ENCODE assay signal across 7 cellular contexts in genomic region chr14:35332517-35333346, GRCh38. TPM values are rescaled to one million over a fixed set of nuclear protein-coding genes. Genes with fewer than 3 reads are reported as not detected.
DNase-seq lines count a peak whose midpoint lies in the region; ATAC-seq and TF ChIP-seq lines count a peak whose summit lies in the region.

No MANE protein-coding gene starts in this region.

- H2AFZ ChIP-seq in OCI-LY7 (ENCODE audit: low read length), result no peak overlapping the region

- no peak for TF ChIP-seq CTCF in suprapubic skin (IDR thresholded peaks at IDR 0.05)
- no peak for TF ChIP-seq CTCF in OCI-LY7 (conservative IDR thresholded peaks at IDR 0.05; ENCODE audit: low read length)
- TF ChIP-seq CTCF in ovary (IDR thresholded peaks at IDR 0.05), result no peak

- no peaks in the 10 kb centered on the region for H3K27me3 ChIP-seq in suprapubic skin
- no peaks in the 10 kb centered on the region for H3K27me3 ChIP-seq in ovary

- H3K36me3 ChIP-seq in suprapubic skin, result no peaks in the 10 kb centered on the region
- no peaks in the 10 kb centered on the region for H3K36me3 ChIP-seq in OCI-LY7 (ENCODE audit: insufficient read depth, low read length)
- H3K36me3 ChIP-seq in ovary, result no peaks in the 10 kb centered on the region

- H4K20me1 ChIP-seq in OCI-LY7 (ENCODE audit: insufficient read depth, low read length), result no peaks in the 10 kb centered on the region

- peaks cover 63% of the 10 kb centered on the region for H3K4me1 ChIP-seq in suprapubic skin
- H3K4me1 ChIP-seq in OCI-LY7 (ENCODE audit: insufficient read depth, low read length, poor library complexity, severe bottlenecking), result no peaks in the 10 kb centered on the region
- H3K4me1 ChIP-seq in ovary (ENCODE audit: insufficient read depth), result peaks cover 24% of the 10 kb centered on the region

- H3K9me2 ChIP-seq in OCI-LY7 (ENCODE audit: insufficient read depth, low read length), result no peaks in the 10 kb centered on the region

- no peaks in the 10 kb centered on the region for H3K9me3 ChIP-seq in suprapubic skin
- H3K9me3 ChIP-seq in OCI-LY7 (ENCODE audit: low read length), result no peaks in the 10 kb centered on the region
- H3K9me3 ChIP-seq in ovary, result no peaks in the 10 kb centered on the region

- H3K79me2 ChIP-seq in OCI-LY7 (ENCODE audit: insufficient read depth, low read depth, low read length), result no peaks in the 10 kb centered on the region

- TF ChIP-seq POLR2A in suprapubic skin (IDR thresholded peaks at IDR 0.05) (no peak), ovary (IDR thresholded peaks at IDR 0.05) (no peak)

- H3K4me3 ChIP-seq in suprapubic skin (no peak overlapping the region), OCI-LY7 (ENCODE audit: low read depth, low read length, poor library complexity, severe bottlenecking) (no peak overlapping the region), ovary (no peak overlapping the region)

- CTCF ChIA-PET in OCI-LY7 (lab: Charles Lee; ENCODE audit: unreplicated experiment), result no interaction called here

- no peak for TF ChIP-seq EP300 in suprapubic skin (IDR thresholded peaks at IDR 0.05)
- TF ChIP-seq EP300 in ovary (IDR thresholded peaks at IDR 0.05), result no peak

- DNase-seq in NCI-H226 (peak; percentile 57), left colon (peak; percentile 76 to 81), suprapubic skin (ENCODE audit: low spot score in 2 of 2) (no peak), OCI-LY7 (ENCODE audit: low spot score) (no peak), ovary (no peak)
- DNase-seq in activated effector memory CD4-positive, alpha-beta T cell treated with anti-CD3 and anti-CD28 coated beads, Interleukin-2, amount 50 U/mL, for 16 hours, result peak; percentile 74

- POLR2A ChIA-PET in OCI-LY7 (lab: Charles Lee), result interaction anchor here (0.5 to 0.8 kb wide), 2 partner anchors 10 to 374 kb away, joined by 3 to 4 read pairs; no protein-coding TSS in a partner anchor

- ATAC-seq in GM19395 (IDR thresholded peaks at IDR 0.05; ENCODE audit: unreplicated experiment) (peak; percentile 46), left colon (peak; percentile 29)

- intact Hi-C loops in left colon (cut with DNase I, micrococcal nuclease) (no loop called here), OCI-LY7 (cut with micrococcal nuclease; ENCODE audit: unreplicated experiment) (no loop called here), ovary (cut with DNase I) (loop anchor here in 1 of 4 donors (10.0 kb wide), 1 partner anchor 118 kb away; no protein-coding TSS in a partner anchor)

- WGBS in suprapubic skin, result 43% methylated on average over 12 of the region's 12 CpGs
- WGBS in ovary, 3 donors, result 83 to 86% (median 85%) methylated on average over 12 of the region's 12 CpGs

- no peak overlapping the region for H3K4me2 ChIP-seq in OCI-LY7 (ENCODE audit: low read length)

- H3K27ac ChIP-seq in suprapubic skin (peak overlapping the region; percentile 83), OCI-LY7 (ENCODE audit: low read depth, low read length, poor library complexity, severe bottlenecking) (no peak overlapping the region), ovary (peak overlapping the region in 1 of 2 donors; percentile 82)

- no TSS peak for BruUV-seq in OCI-LY7 (replicated peaks; lab: Mats Ljungman, UMichigan)

RNA-seq across cellular contexts. Expression of gene PSMA6, which starts 40.5 kb away (rescaled TPM):
- total RNA-seq in left colon, result 100 to 1,000 TPM; 138 to 171 TPM
- total RNA-seq in suprapubic skin, result 100 to 1,000 TPM in 3 of 4 donors, 10 to 100 TPM in 1; 80.4 to 133 (median 110) TPM
- 208 and 216 TPM in 2 replicates for total RNA-seq in OCI-LY7 (2014; rRNA removed; shearing (Covaris generic))
- total RNA-seq in OCI-LY7 (2022), result 249 and 267 TPM in 2 replicates
- 100 to 1,000 TPM in 4 of 7 donors, 10 to 100 TPM in 3; 85.2 to 157 (median 102) TPM for total RNA-seq in ovary
- polyA plus RNA-seq in ovary, result 100 to 1,000 TPM; 101 to 156 TPM

Comparison
In these comparisons a context has a peak if more than half of its experiments do, and no peak if none do; other contexts are left out.
1. DNase-seq: peak in NCI-H226 (single experiment), activated effector memory CD4-positive, alpha-beta T cell treated with anti-CD3 and anti-CD28 coated beads, Interleukin-2, amount 50 U/mL, for 16 hours (single experiment) and left colon (2 of 2); none in suprapubic skin (0 of 2), OCI-LY7 (single experiment) and ovary (0 of 5).